Comparison of ENCODE assay signal across 11 cellular contexts in genomic region chr5:132687995-132688394, GRCh38. TPM values are rescaled to one million over a fixed set of nuclear protein-coding genes. Genes with fewer than 3 reads are reported as not detected.
DNase-seq lines count a peak whose midpoint lies in the region; ATAC-seq and TF ChIP-seq lines count a peak whose summit lies in the region.
"Had no signal": no experiment of that assay in that cellular context is flagged by ENCODE, and none has a peak within 500 bp of the region (broad histone marks: within the 10 kb centered on the region; RNA-seq: fewer than 3 reads in every experiment).

No MANE protein-coding gene starts in this region.

- H3K27ac ChIP-seq in naive thymus-derived CD4-positive, alpha-beta T cell (ENCODE audit: low read depth, low read length) = no peak overlapping the region
- no peak overlapping the region for H3K27ac ChIP-seq in left ventricle myocardium inferior (replicated peaks)
- H3K27ac ChIP-seq: SJCRH30 had no signal

- DNase-seq in T-helper 9 cell (peak; percentile 11), left ventricle myocardium inferior (no peak), AG08396 (ENCODE audit: low spot score) (no peak), MCF 10A (ENCODE audit: unreplicated experiment) (no peak)
- peak in 7 of 9 donors; percentile 38 to 67 (median 55) for DNase-seq in naive thymus-derived CD4-positive, alpha-beta T cell
- DNase-seq: cortex of kidney, retina, SJCRH30 had no signal

- H3K27me3 Mint-ChIP-seq in naive thymus-derived CD4-positive, alpha-beta T cell = no peaks in the 10 kb centered on the region
- no peaks in the 10 kb centered on the region for H3K27me3 Mint-ChIP-seq in MCF 10A (ENCODE audit: insufficient read depth, unreplicated experiment)

- peaks cover 0 to 2% (median 0%) of the 10 kb centered on the region in 11 donors for H3K9me3 Mint-ChIP-seq in naive thymus-derived CD4-positive, alpha-beta T cell
- peaks cover 8% of the 10 kb centered on the region for H3K9me3 Mint-ChIP-seq in MCF 10A (ENCODE audit: unreplicated experiment)

- no TSS peak for BruUV-seq in MCF 10A (replicated peaks; lab: Mats Ljungman, UMichigan)

- H3K4me3 ChIP-seq in naive thymus-derived CD4-positive, alpha-beta T cell (ENCODE audit: low read length) = no peak overlapping the region
- no peak overlapping the region for H3K4me3 ChIP-seq in left ventricle myocardium inferior
- H3K4me3 ChIP-seq: SJCRH30 had no signal

- H3K27me3 ChIP-seq in naive thymus-derived CD4-positive, alpha-beta T cell (ENCODE audit: control insufficient read depth in 2 of 2, insufficient read depth in 2 of 2, low read length in 2 of 2) = no peaks in the 10 kb centered on the region
- no peaks in the 10 kb centered on the region for H3K27me3 ChIP-seq in left ventricle myocardium inferior (ENCODE audit: low read depth)
- H3K27me3 ChIP-seq: SJCRH30 had no signal

- CTCF ChIA-PET in naive thymus-derived CD4-positive, alpha-beta T cell (lab: Charles Lee) = no interaction called here
- CTCF ChIA-PET in MCF 10A (lab: Yijun Ruan, JAX) = interaction anchor here (0.9 kb wide), 1 partner anchor 132 kb away, joined by 4 read pairs; no protein-coding TSS in a partner anchor

- peak; percentile 45 for ATAC-seq in GM21423 (IDR thresholded peaks at IDR 0.05; ENCODE audit: unreplicated experiment)
- ATAC-seq in naive thymus-derived CD4-positive, alpha-beta T cell = peak; percentile 88

- no peaks in the 10 kb centered on the region for H3K36me3 ChIP-seq in naive thymus-derived CD4-positive, alpha-beta T cell (ENCODE audit: control insufficient read depth in 2 of 3, insufficient read depth in 3 of 3, low read length in 3 of 3)
- H3K36me3 ChIP-seq in left ventricle myocardium inferior = peaks cover 9% of the 10 kb centered on the region
- H3K36me3 ChIP-seq: SJCRH30 had no signal

- peak overlapping the region in 6 of 10 donors; percentile 0 to 35 (median 26) for H3K4me3 Mint-ChIP-seq in naive thymus-derived CD4-positive, alpha-beta T cell
- no peak overlapping the region for H3K4me3 Mint-ChIP-seq in MCF 10A (ENCODE audit: unreplicated experiment)

- H3K4me1 ChIP-seq in naive thymus-derived CD4-positive, alpha-beta T cell (ENCODE audit: control insufficient read depth in 2 of 2, insufficient read depth in 2 of 2, low read length in 2 of 2) = peaks cover 18 to 19% of the 10 kb centered on the region in 2 donors
- H3K4me1 ChIP-seq in left ventricle myocardium inferior = no peaks in the 10 kb centered on the region
- H3K4me1 ChIP-seq: SJCRH30 had no signal

- intact Hi-C loops in naive thymus-derived CD4-positive, alpha-beta T cell (cut with micrococcal nuclease) = no loop called here
- intact Hi-C loops in left ventricle myocardium inferior (cut with micrococcal nuclease) (no loop called here), MCF 10A (cut with micrococcal nuclease) (no loop called here)

- peaks cover 5 to 22% (median 6%) of the 10 kb centered on the region in 5 donors for H3K36me3 Mint-ChIP-seq in naive thymus-derived CD4-positive, alpha-beta T cell
- peaks cover 13% of the 10 kb centered on the region for H3K36me3 Mint-ChIP-seq in MCF 10A (ENCODE audit: insufficient read depth, unreplicated experiment)

- TF ChIP-seq CTCF in left ventricle myocardium inferior (IDR thresholded peaks at IDR 0.05; ENCODE audit: borderline replicate concordance) = no peak
- TF ChIP-seq CTCF in MCF 10A (IDR thresholded peaks at IDR 0.05; ENCODE audit: unreplicated experiment) = no peak

- H3K9me3 ChIP-seq in naive thymus-derived CD4-positive, alpha-beta T cell (ENCODE audit: control insufficient read depth in 2 of 3, low read length in 3 of 3) = no peaks in the 10 kb centered on the region
- H3K9me3 ChIP-seq in left ventricle myocardium inferior (replicated peaks) = no peaks in the 10 kb centered on the region
- H3K9me3 ChIP-seq: SJCRH30 had no signal

- H3K4me1 Mint-ChIP-seq in naive thymus-derived CD4-positive, alpha-beta T cell = peaks cover 19 to 35% (median 21%) of the 10 kb centered on the region in 7 donors
- peaks cover 6% of the 10 kb centered on the region for H3K4me1 Mint-ChIP-seq in MCF 10A (ENCODE audit: insufficient read depth, unreplicated experiment)

- H3K27ac Mint-ChIP-seq in naive thymus-derived CD4-positive, alpha-beta T cell = peak overlapping the region in 6 of 9 donors; percentile 19 to 88 (median 48)
- no peak overlapping the region for H3K27ac Mint-ChIP-seq in MCF 10A (ENCODE audit: low read depth, unreplicated experiment)

- POLR2A ChIA-PET in naive thymus-derived CD4-positive, alpha-beta T cell (lab: Charles Lee) = no interaction called here
- POLR2A ChIA-PET in MCF 10A (lab: Yijun Ruan, JAX) = interaction anchor here (0.8 to 2.1 kb wide), 3 partner anchors 10 to 136 kb away, joined by 3 to 7 read pairs (median 3); no protein-coding TSS in a partner anchor

RNA-seq across cellular contexts. Expression of gene IL4, which starts 14.2 kb away (rescaled TPM):
- 1 to 10 TPM in 3 of 5 experiments, not detected in 2; 1.1 to 6.0 (median 4.5) TPM for total RNA-seq in naive thymus-derived CD4-positive, alpha-beta T cell
- polyA plus RNA-seq in naive thymus-derived CD4-positive, alpha-beta T cell = not detected
- total RNA-seq in left ventricle myocardium inferior (not detected), MCF 10A (2022) (not detected in 2 replicates)
- total RNA-seq: Daoy, lung microvascular endothelial cell, SJCRH30 had no signal

RNA-seq across cellular contexts. Expression of gene IL13, which starts 30.0 kb away (rescaled TPM):
- 10 to 100 TPM in 1 of 5 experiments, under 1 TPM in 2, not detected in 2; 0.50 to 71.3 (median 0.51) TPM for total RNA-seq in naive thymus-derived CD4-positive, alpha-beta T cell
- polyA plus RNA-seq in naive thymus-derived CD4-positive, alpha-beta T cell = not detected
- not detected for total RNA-seq in left ventricle myocardium inferior
- not detected in 2 replicates for total RNA-seq in MCF 10A (2022)
- total RNA-seq: Daoy, lung microvascular endothelial cell, SJCRH30 had no signal

RNA-seq across cellular contexts. Expression of gene KIF3A, which starts 49.4 kb away (rescaled TPM):
- 10 to 100 TPM; 10.5 to 30.0 (median 18.7) TPM for total RNA-seq in naive thymus-derived CD4-positive, alpha-beta T cell
- polyA plus RNA-seq in naive thymus-derived CD4-positive, alpha-beta T cell = 10 to 100 TPM in 1 of 2 donors, 1 to 10 TPM in 1; 7.5 to 11.4 TPM
- total RNA-seq in left ventricle myocardium inferior = 11.9 TPM
- total RNA-seq in MCF 10A (2022) = 23.9 and 31.5 TPM in 2 replicates

RNA-seq across cellular contexts. Expression of gene CCNI2, which starts 59.2 kb away (rescaled TPM):
- total RNA-seq in naive thymus-derived CD4-positive, alpha-beta T cell = 10 to 100 TPM in 2 of 5 experiments, 1 to 10 TPM in 3; 3.5 to 44.9 (median 8.4) TPM
- polyA plus RNA-seq in naive thymus-derived CD4-positive, alpha-beta T cell = 1 to 10 TPM; 2.4 to 5.0 TPM
- total RNA-seq in left ventricle myocardium inferior (0.08 TPM), MCF 10A (2022) (0.12 and 0.16 TPM in 2 replicates)
- total RNA-seq: lung microvascular endothelial cell, SJCRH30 had no signal

Comparison
In these comparisons a context has a peak if more than half of its experiments do, and no peak if none do; other contexts are left out.
1. DNase-seq: peak in T-helper 9 cell (single experiment) and naive thymus-derived CD4-positive, alpha-beta T cell (7 of 9); none in left ventricle myocardium inferior (single experiment), AG08396 (single experiment) and MCF 10A (single experiment).